ENCODE assay signal across 19 cellular contexts in the genomic region with DNA sequence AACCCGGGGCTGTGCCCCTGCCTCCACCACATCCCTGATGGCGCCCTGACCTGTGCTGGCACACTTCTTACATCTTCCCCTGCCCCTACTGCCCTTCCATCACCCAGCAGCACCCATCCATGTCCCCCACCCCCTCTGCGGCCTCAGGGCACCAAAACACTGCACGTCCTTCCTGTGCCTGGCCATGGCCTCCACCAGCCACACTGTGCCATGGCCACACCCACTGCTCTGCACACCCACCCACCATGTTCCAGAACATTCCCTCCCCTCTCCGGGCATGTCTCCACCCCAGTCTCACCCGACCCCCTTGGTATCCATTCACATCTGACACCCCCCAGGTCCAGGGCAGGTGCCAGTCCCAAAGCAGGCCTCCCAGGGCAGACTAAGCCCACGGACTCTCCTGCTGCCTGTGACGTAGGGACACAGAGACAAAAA.
"Had no signal": no experiment of that assay in that cellular context is flagged by ENCODE, and none has a peak within 500 bp of the region (broad histone marks: within the 10 kb centered on the region; RNA-seq: fewer than 3 reads in every experiment).

No MANE protein-coding gene starts in this region.

- ATAC-seq: activated CD4-positive, CD25-positive, alpha-beta regulatory T cell treated with anti-CD3 and anti-CD28 coated beads, Interleukin-2, amount 50 U/mL, for 24 hours; naive thymus-derived CD8-positive, alpha-beta T cell; pancreas; right lobe of liver; stimulated activated naive CD8-positive, alpha-beta T cell treated with anti-CD3 and anti-CD28 coated beads, Interleukin-15, Interleukin-2, amounts not matched to agents 100 U/mL and 50 U/mL, for 24 hours had no signal

- H3K36me3 ChIP-seq: pancreas, right lobe of liver, uterus had no signal

- H3K4me3 ChIP-seq: cardiac muscle cell, dorsolateral prefrontal cortex, pancreas, right lobe of liver, smooth muscle cell, tibial nerve, uterus had no signal

- H3K4me1 ChIP-seq: pancreas, right lobe of liver, tibial nerve, uterus had no signal

- DNase-seq: activated CD8-positive, alpha-beta memory T cell treated with anti-CD3 and anti-CD28 coated beads for 24 hours; activated naive CD8-positive, alpha-beta T cell treated with anti-CD3 and anti-CD28 coated beads for 36 hours; amniotic stem cell; foreskin fibroblast; hypothalamus; stimulated activated naive CD8-positive, alpha-beta T cell treated with anti-CD3 and anti-CD28 coated beads, Interleukin-15, Interleukin-2, amounts not matched to agents 100 U/mL and 50 U/mL, for 24 hours; substantia nigra; uterus had no signal

- H3K27ac ChIP-seq: cardiac muscle cell, epithelial cell of prostate, pancreas, right lobe of liver, tibial nerve, uterus had no signal

- H3K4me1 Mint-ChIP-seq: activated naive CD8-positive, alpha-beta T cell treated with anti-CD3 and anti-CD28 coated beads for 36 hours; naive thymus-derived CD8-positive, alpha-beta T cell had no signal

- H3K27ac Mint-ChIP-seq: activated naive CD8-positive, alpha-beta T cell treated with anti-CD3 and anti-CD28 coated beads for 36 hours; T-helper 1 cell treated with Interleukin-12 subunit alpha and Interleukin-12 subunit beta and Interleukin-4 antibody, amounts not matched to agents 30 μg/mL and 1 μg/mL, for 36 hours had no signal

- H3K4me3 Mint-ChIP-seq: activated naive CD8-positive, alpha-beta T cell treated with anti-CD3 and anti-CD28 coated beads for 36 hours; naive thymus-derived CD8-positive, alpha-beta T cell; T-helper 1 cell treated with Interleukin-12 subunit alpha and Interleukin-12 subunit beta and Interleukin-4 antibody, amounts not matched to agents 30 μg/mL and 1 μg/mL, for 36 hours had no signal

- H3K27me3 ChIP-seq: cardiac muscle cell, dorsolateral prefrontal cortex, pancreas, right lobe of liver, tibial nerve, uterus had no signal

- H3K9me3 ChIP-seq: pancreas had no signal

- FAIRE-seq: keratinocyte, pancreas had no signal

- H3K4me2 ChIP-seq: smooth muscle cell had no signal

- H3K27me3 Mint-ChIP-seq: activated naive CD8-positive, alpha-beta T cell treated with anti-CD3 and anti-CD28 coated beads for 36 hours; naive thymus-derived CD8-positive, alpha-beta T cell had no signal
